Comparison of ENCODE assay signal across 16 cellular contexts in the genomic region with DNA sequence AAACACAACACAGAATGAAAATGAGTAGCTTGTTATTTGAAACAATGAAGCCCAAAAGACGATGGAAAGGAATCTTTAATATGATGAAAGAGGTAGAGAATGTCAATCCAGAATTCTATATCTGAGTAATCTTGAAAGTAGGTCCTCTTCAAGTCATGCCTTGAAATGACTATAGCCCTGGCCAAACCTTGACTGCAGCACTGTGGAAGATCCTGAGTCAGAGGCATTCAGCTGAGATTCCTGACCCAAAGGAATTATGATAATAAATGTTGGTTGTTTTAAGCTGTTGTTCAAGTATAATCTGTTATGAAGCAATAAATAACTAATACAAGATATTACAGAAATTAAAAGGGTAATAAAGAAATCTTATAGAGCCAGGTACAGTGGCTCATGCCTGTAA.
DNase-seq lines count a peak whose midpoint lies in the region; ATAC-seq, FAIRE-seq and TF ChIP-seq lines count a peak whose summit lies in the region.
"Had no signal": no experiment of that assay in that cellular context is flagged by ENCODE, and none has a peak within 500 bp of the region (broad histone marks: within the 10 kb centered on the region; RNA-seq: fewer than 3 reads in every experiment).

No MANE protein-coding gene starts in this region.

- no peak for TF ChIP-seq POLR2A in GM18505 (IDR thresholded peaks at IDR 0.05; ENCODE audit: borderline replicate concordance, extremely low read depth, insufficient read depth, insufficient read length)
- TF ChIP-seq POLR2A in GM12892 (IDR thresholded peaks at IDR 0.05; ENCODE audit: low read depth, low read length), result no peak

- H3K4me3 Mint-ChIP-seq in activated T-helper 17 cell treated with anti-CD3 and anti-CD28 coated beads, Interleukin-2, amount 50 U/mL, for 72 hours, result no peak overlapping the region
- H3K4me3 Mint-ChIP-seq in activated CD8-positive, alpha-beta T cell treated with anti-CD3 and anti-CD28 coated beads, Interleukin-2, amount 10 ng/mL, durations not matched to agents 7 days and 5 days, result no peak overlapping the region

- H3K27me3 ChIP-seq in foreskin keratinocyte, result no peaks in the 10 kb centered on the region
- H3K27me3 ChIP-seq: breast epithelium, gastroesophageal sphincter had no signal

- H3K27me3 Mint-ChIP-seq in activated T-helper 17 cell treated with anti-CD3 and anti-CD28 coated beads, Interleukin-2, amount 50 U/mL, for 72 hours, result no peaks in the 10 kb centered on the region
- H3K27me3 Mint-ChIP-seq in activated CD8-positive, alpha-beta T cell treated with anti-CD3 and anti-CD28 coated beads, Interleukin-2, amount 10 ng/mL, durations not matched to agents 7 days and 5 days (ENCODE audit: low read depth), result no peaks in the 10 kb centered on the region

- H3K36me3 Mint-ChIP-seq in activated T-helper 17 cell treated with anti-CD3 and anti-CD28 coated beads, Interleukin-2, amount 50 U/mL, for 72 hours (ENCODE audit: low read depth), result peaks cover 84% of the 10 kb centered on the region
- peaks cover 34% of the 10 kb centered on the region for H3K36me3 Mint-ChIP-seq in activated CD8-positive, alpha-beta T cell treated with anti-CD3 and anti-CD28 coated beads, Interleukin-2, amount 10 ng/mL, durations not matched to agents 7 days and 5 days (ENCODE audit: low read depth)

- POLR2A ChIA-PET in activated CD8-positive, alpha-beta T cell treated with anti-CD3 and anti-CD28 coated beads, Interleukin-2, amount 10 ng/mL, durations not matched to agents 7 days and 5 days (lab: Charles Lee), result no interaction called here

- peak; percentile 55 for ATAC-seq in GM18505 (IDR thresholded peaks at IDR 0.05; ENCODE audit: unreplicated experiment)
- peak; percentile 90 for ATAC-seq in activated T-helper 17 cell treated with anti-CD3 and anti-CD28 coated beads, Interleukin-2, amount 50 U/mL, for 72 hours (replicated peaks)
- peak; percentile 78 for ATAC-seq in foreskin keratinocyte
- no peak for ATAC-seq in HG03342 (IDR thresholded peaks at IDR 0.05; ENCODE audit: unreplicated experiment)
- ATAC-seq in activated CD8-positive, alpha-beta T cell treated with anti-CD3 and anti-CD28 coated beads, Interleukin-2, amount 10 ng/mL, durations not matched to agents 7 days and 5 days, result no peak
- ATAC-seq: gastroesophageal sphincter had no signal

- H3K4me1 ChIP-seq in foreskin keratinocyte, result no peaks in the 10 kb centered on the region
- H3K4me1 ChIP-seq: breast epithelium, parathyroid adenoma had no signal

- no peak for TF ChIP-seq CTCF in foreskin keratinocyte (conservative IDR thresholded peaks at IDR 0.05)

- H3K27ac Mint-ChIP-seq in activated T-helper 17 cell treated with anti-CD3 and anti-CD28 coated beads, Interleukin-2, amount 50 U/mL, for 72 hours, result peak overlapping the region; percentile 38
- no peak overlapping the region for H3K27ac Mint-ChIP-seq in activated CD8-positive, alpha-beta T cell treated with anti-CD3 and anti-CD28 coated beads, Interleukin-2, amount 10 ng/mL, durations not matched to agents 7 days and 5 days

- CTCF ChIA-PET in activated CD8-positive, alpha-beta T cell treated with anti-CD3 and anti-CD28 coated beads, Interleukin-2, amount 10 ng/mL, durations not matched to agents 7 days and 5 days (lab: Charles Lee), result no interaction called here

- no peak for FAIRE-seq in GM12892 (lab: Jason Lieb, UNC)
- FAIRE-seq: GM12891 had no signal

- no peaks in the 10 kb centered on the region for H3K9me3 Mint-ChIP-seq in activated T-helper 17 cell treated with anti-CD3 and anti-CD28 coated beads, Interleukin-2, amount 50 U/mL, for 72 hours
- no peaks in the 10 kb centered on the region for H3K9me3 Mint-ChIP-seq in activated CD8-positive, alpha-beta T cell treated with anti-CD3 and anti-CD28 coated beads, Interleukin-2, amount 10 ng/mL, durations not matched to agents 7 days and 5 days (ENCODE audit: insufficient read depth)

- H3K27ac ChIP-seq in foreskin keratinocyte, result no peak overlapping the region
- H3K27ac ChIP-seq: breast epithelium, gastroesophageal sphincter, parathyroid adenoma had no signal

- peaks cover 5% of the 10 kb centered on the region for H3K4me1 Mint-ChIP-seq in activated T-helper 17 cell treated with anti-CD3 and anti-CD28 coated beads, Interleukin-2, amount 50 U/mL, for 72 hours
- no peaks in the 10 kb centered on the region for H3K4me1 Mint-ChIP-seq in activated CD8-positive, alpha-beta T cell treated with anti-CD3 and anti-CD28 coated beads, Interleukin-2, amount 10 ng/mL, durations not matched to agents 7 days and 5 days (ENCODE audit: low read depth)

- peak; percentile 36 for DNase-seq in AG08396 (ENCODE audit: low spot score)
- peak; percentile 11 to 33 for DNase-seq in foreskin keratinocyte
- DNase-seq in 8988T, result no peak
- DNase-seq in activated CD8-positive, alpha-beta T cell treated with anti-CD3 and anti-CD28 coated beads, Interleukin-2, amount 10 ng/mL, durations not matched to agents 7 days and 5 days, result no peak
- DNase-seq in GM12892 (ENCODE audit: insufficient read length), result no peak
- DNase-seq: activated CD4-positive, CD25-positive, alpha-beta regulatory T cell treated with anti-CD3 and anti-CD28 coated beads, Interleukin-2, amount 50 U/mL, for 72 hours; DND-41; effector CD8-positive, alpha-beta T cell; MM.1S had no signal

Comparison
In these comparisons a context has a peak if more than half of its experiments do, and no peak if none do; other contexts are left out.
1. DNase-seq: peak in AG08396 (single experiment) and foreskin keratinocyte (2 of 2); none in 8988T (single experiment), activated CD8-positive, alpha-beta T cell treated with anti-CD3 and anti-CD28 coated beads, Interleukin-2, amount 10 ng/mL, durations not matched to agents 7 days and 5 days (single experiment) and GM12892 (single experiment).
2. ATAC-seq: peak in GM18505 (single experiment), activated T-helper 17 cell treated with anti-CD3 and anti-CD28 coated beads, Interleukin-2, amount 50 U/mL, for 72 hours (single experiment) and foreskin keratinocyte (single experiment); none in HG03342 (single experiment) and activated CD8-positive, alpha-beta T cell treated with anti-CD3 and anti-CD28 coated beads, Interleukin-2, amount 10 ng/mL, durations not matched to agents 7 days and 5 days (single experiment).